In genomic region chr3:177334803-177335202, GRCh38 we compare ENCODE assay signal across 24 cellular contexts.
A peak's percentile ranks its signal among the peaks of the same experiment; 100 is the strongest.
DNase-seq lines count a peak whose midpoint lies in the region; ATAC-seq and TF ChIP-seq lines count a peak whose summit lies in the region.
"Had no signal": no experiment of that assay in that cellular context is flagged by ENCODE, and none has a peak within 500 bp of the region (broad histone marks: within the 10 kb centered on the region; RNA-seq: fewer than 3 reads in every experiment).

No MANE protein-coding gene starts in this region.

- H3K9me3 Mint-ChIP-seq in activated naive CD8-positive, alpha-beta T cell (ENCODE audit: low read depth): no peaks in the 10 kb centered on the region
- no peaks in the 10 kb centered on the region for H3K9me3 Mint-ChIP-seq in activated naive CD8-positive, alpha-beta T cell treated with anti-CD3 and anti-CD28 coated beads, Interleukin-2, amount 50 U/mL, for 24 hours
- H3K9me3 Mint-ChIP-seq in brain: peaks cover 0 to 2% (median 0%) of the 10 kb centered on the region in 5 experiments
- H3K9me3 Mint-ChIP-seq: CD8-positive, alpha-beta memory T cell; IgD-negative memory B cell had no signal

- peak overlapping the region; percentile 41 for H3K27ac Mint-ChIP-seq in activated naive CD8-positive, alpha-beta T cell
- H3K27ac Mint-ChIP-seq in activated naive CD8-positive, alpha-beta T cell treated with anti-CD3 and anti-CD28 coated beads, Interleukin-2, amount 50 U/mL, for 24 hours: no peak overlapping the region
- peak overlapping the region in 3 of 5 experiments; percentile 2 to 54 (median 4) for H3K27ac Mint-ChIP-seq in brain
- H3K27ac Mint-ChIP-seq: IgD-negative memory B cell had no signal

- intact Hi-C loops in psoas muscle (cut with DNase I): loop anchor here in 1 of 2 donors (10.0 kb wide), 1 partner anchor 390 kb away; no protein-coding TSS in a partner anchor

- WGBS in psoas muscle, 3 donors: 87 to 94% (median 92%) methylated on average over 5 of the region's 5 CpGs

- CTCF ChIA-PET in HEK293 (lab: Yijun Ruan, JAX): no interaction called here

- peaks cover 36% of the 10 kb centered on the region for H3K4me1 Mint-ChIP-seq in activated naive CD8-positive, alpha-beta T cell (ENCODE audit: low read depth)
- H3K4me1 Mint-ChIP-seq in activated naive CD8-positive, alpha-beta T cell treated with anti-CD3 and anti-CD28 coated beads, Interleukin-2, amount 50 U/mL, for 24 hours: peaks cover 56% of the 10 kb centered on the region
- peaks cover 66% of the 10 kb centered on the region for H3K4me1 Mint-ChIP-seq in brain

- no peak for DNase-seq in activated naive CD8-positive, alpha-beta T cell treated with anti-CD3 and anti-CD28 coated beads, Interleukin-2, amount 50 U/mL, for 24 hours
- DNase-seq in psoas muscle: no peak
- DNase-seq in NCI-H1436 (lab: John Stamatoyannopoulos, UW): no peak
- no peak for DNase-seq in activated CD8-positive, alpha-beta memory T cell treated with anti-CD3 and anti-CD28 coated beads, Interleukin-2, amount 50 U/mL, for 4 hours
- DNase-seq: 8988T; CD8-positive, alpha-beta memory T cell; DMS 273 treated with DMSO at 0.1 percent for 48 hours; DMS79 treated with DMSO at 0.1 percent for 48 hours; Karpas-422; NCI-H1092; NCI-H1417 treated with DMSO at 0.1 percent for 48 hours; NCI-H187; NCI-H2081 treated with DMSO at 0.1 percent for 48 hours; NCI-H226; NCI-H510A; PC-9 had no signal

- H3K36me3 Mint-ChIP-seq in activated naive CD8-positive, alpha-beta T cell: no peaks in the 10 kb centered on the region
- no peaks in the 10 kb centered on the region for H3K36me3 Mint-ChIP-seq in activated naive CD8-positive, alpha-beta T cell treated with anti-CD3 and anti-CD28 coated beads, Interleukin-2, amount 50 U/mL, for 24 hours (ENCODE audit: low read depth)
- no peaks in the 10 kb centered on the region for H3K36me3 Mint-ChIP-seq in brain
- H3K36me3 Mint-ChIP-seq: CD8-positive, alpha-beta memory T cell had no signal

- H3K4me3 Mint-ChIP-seq in activated naive CD8-positive, alpha-beta T cell: no peak overlapping the region
- H3K4me3 Mint-ChIP-seq in activated naive CD8-positive, alpha-beta T cell treated with anti-CD3 and anti-CD28 coated beads, Interleukin-2, amount 50 U/mL, for 24 hours: no peak overlapping the region
- no peak overlapping the region for H3K4me3 Mint-ChIP-seq in brain
- H3K4me3 Mint-ChIP-seq: CD8-positive, alpha-beta memory T cell; IgD-negative memory B cell had no signal

- TF ChIP-seq CTCF in HEK293 (tag by site-specific recombination; IDR thresholded peaks at IDR 0.05) (no peak), brain (conservative IDR thresholded peaks at IDR 0.05) (no peak), psoas muscle (IDR thresholded peaks at IDR 0.05) (no peak)

- ATAC-seq in activated naive CD8-positive, alpha-beta T cell treated with anti-CD3 and anti-CD28 coated beads, Interleukin-2, amount 50 U/mL, for 24 hours: no peak
- no peak for ATAC-seq in psoas muscle
- no peak for ATAC-seq in GM21515 (IDR thresholded peaks at IDR 0.05; ENCODE audit: unreplicated experiment)
- ATAC-seq: HCT116 had no signal

- POLR2A ChIA-PET in HEK293 (lab: Yijun Ruan, JAX): no interaction called here

- H3K4me3 ChIP-seq in HEK293 (ENCODE audit: low read depth, low read length) (no peak overlapping the region), psoas muscle (no peak overlapping the region)
- H3K4me3 ChIP-seq: BLaER1, PC-9 had no signal

- no peaks in the 10 kb centered on the region for H3K27me3 Mint-ChIP-seq in activated naive CD8-positive, alpha-beta T cell
- peaks cover 2% of the 10 kb centered on the region for H3K27me3 Mint-ChIP-seq in activated naive CD8-positive, alpha-beta T cell treated with anti-CD3 and anti-CD28 coated beads, Interleukin-2, amount 50 U/mL, for 24 hours
- H3K27me3 Mint-ChIP-seq in brain: no peaks in the 10 kb centered on the region
- H3K27me3 Mint-ChIP-seq: CD8-positive, alpha-beta memory T cell; IgD-negative memory B cell had no signal

- H3K27me3 ChIP-seq in psoas muscle (ENCODE audit: insufficient read depth in 3 of 3, low read length in 2 of 3): no peaks in the 10 kb centered on the region
- H3K27me3 ChIP-seq: BLaER1 had no signal

- H3K4me1 ChIP-seq in HEK293 (ENCODE audit: control insufficient read depth, insufficient read depth, low read length) (no peaks in the 10 kb centered on the region), psoas muscle (peaks cover 51% of the 10 kb centered on the region)

- H3K9me3 ChIP-seq in HEK293 (ENCODE audit: control insufficient read depth, insufficient read depth, low read depth, low read length) (no peaks in the 10 kb centered on the region), psoas muscle (no peaks in the 10 kb centered on the region)

- H3K36me3 ChIP-seq in HEK293 (ENCODE audit: control insufficient read depth in 2 of 2, insufficient read depth in 1 of 2, low read length in 2 of 2): no peaks in the 10 kb centered on the region
- no peaks in the 10 kb centered on the region for H3K36me3 ChIP-seq in psoas muscle (ENCODE audit: insufficient read depth in 1 of 2, low read depth in 1 of 2)
- H3K36me3 ChIP-seq: BLaER1 had no signal

- H3K27ac ChIP-seq in HEK293 (ENCODE audit: extremely low read depth, low read depth, low read length): no peak overlapping the region
- H3K27ac ChIP-seq in psoas muscle: peak overlapping the region; percentile 78
- H3K27ac ChIP-seq: BLaER1, HL-60, PC-9 had no signal

TF ChIP-seq in HEK293, 187 proteins besides CTCF, POLR2A, EP300 and RAD21:
- TF ChIP-seq ZNF704 (tag by site-specific recombination; IDR thresholded peaks at IDR 0.05): no peak
- TF ChIP-seq, protein P1, sequence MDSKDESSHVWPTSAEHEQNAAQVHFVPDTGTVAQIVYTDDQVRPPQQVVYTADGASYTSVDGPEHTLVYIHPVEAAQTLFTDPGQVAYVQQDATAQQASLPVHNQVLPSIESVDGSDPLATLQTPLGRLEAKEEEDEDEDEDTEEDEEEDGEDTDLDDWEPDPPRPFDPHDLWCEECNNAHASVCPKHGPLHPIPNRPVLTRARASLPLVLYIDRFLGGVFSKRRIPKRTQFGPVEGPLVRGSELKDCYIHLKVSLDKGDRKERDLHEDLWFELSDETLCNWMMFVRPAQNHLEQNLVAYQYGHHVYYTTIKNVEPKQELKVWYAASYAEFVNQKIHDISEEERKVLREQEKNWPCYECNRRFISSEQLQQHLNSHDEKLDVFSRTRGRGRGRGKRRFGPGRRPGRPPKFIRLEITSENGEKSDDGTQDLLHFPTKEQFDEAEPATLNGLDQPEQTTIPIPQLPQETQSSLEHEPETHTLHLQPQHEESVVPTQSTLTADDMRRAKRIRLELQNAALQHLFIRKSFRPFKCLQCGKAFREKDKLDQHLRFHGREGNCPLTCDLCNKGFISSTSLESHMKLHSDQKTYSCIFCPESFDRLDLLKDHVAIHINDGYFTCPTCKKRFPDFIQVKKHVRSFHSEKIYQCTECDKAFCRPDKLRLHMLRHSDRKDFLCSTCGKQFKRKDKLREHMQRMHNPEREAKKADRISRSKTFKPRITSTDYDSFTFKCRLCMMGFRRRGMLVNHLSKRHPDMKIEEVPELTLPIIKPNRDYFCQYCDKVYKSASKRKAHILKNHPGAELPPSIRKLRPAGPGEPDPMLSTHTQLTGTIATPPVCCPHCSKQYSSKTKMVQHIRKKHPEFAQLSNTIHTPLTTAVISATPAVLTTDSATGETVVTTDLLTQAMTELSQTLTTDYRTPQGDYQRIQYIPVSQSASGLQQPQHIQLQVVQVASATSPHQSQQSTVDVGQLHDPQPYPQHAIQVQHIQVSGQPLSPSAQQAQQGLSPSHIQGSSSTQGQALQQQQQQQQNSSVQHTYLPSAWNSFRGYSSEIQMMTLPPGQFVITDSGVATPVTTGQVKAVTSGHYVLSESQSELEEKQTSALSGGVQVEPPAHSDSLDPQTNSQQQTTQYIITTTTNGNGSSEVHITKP (tag by site-specific recombination; IDR thresholded peaks at IDR 0.05): 0 out of 2 replicates have a peak, but pooled peaks have one; percentile 17
